In the genomic region with DNA sequence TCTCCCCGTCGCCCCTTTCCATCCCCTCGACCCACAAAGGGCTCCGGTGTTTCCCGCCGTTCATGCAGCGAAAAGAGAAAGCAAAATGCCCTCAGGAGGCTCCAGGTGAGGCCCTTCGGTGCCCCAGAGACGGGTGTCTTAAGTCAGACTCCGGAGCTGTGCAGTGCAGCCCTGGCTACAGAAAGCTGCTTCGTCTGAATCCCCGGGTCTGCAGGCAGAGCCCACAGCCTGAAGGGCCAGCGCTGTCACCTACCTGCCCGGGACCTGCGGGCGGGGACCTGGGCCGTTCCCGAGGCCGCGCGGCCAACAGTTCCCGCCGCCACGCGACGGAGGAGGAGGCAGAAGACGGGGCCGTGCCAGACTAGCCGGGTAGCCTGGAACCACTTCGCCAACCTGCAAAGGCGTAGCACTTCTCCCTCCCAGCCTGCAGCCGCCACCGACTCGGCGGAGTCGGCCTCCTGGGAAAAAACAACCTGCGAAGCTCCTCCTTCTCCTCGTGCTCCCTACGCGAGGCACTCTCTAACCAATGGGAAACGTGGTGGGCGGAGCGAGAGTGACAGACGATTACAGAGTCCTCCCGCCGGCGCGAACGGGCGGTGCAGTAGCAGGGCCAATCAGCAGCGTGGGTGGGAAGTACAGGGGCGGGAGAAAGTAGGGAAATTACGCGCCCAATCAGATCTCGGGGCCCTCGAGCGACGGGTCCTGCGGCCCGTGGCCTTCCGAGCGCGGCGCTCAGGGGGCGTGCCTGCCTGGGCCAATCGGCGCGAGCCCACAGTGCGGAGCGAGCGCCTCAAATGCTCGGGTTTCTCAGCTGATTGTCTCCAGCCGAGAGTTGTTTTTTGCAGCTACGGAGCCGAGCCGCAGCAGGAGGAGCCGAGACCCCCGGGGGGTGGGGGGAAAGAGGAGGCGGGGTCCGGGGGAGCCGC, we compare ENCODE assay signal across 8 cellular contexts. TPM values are rescaled to one million over a fixed set of nuclear protein-coding genes. Genes with fewer than 3 reads are reported as not detected.
DNase-seq lines count a peak whose midpoint lies in the region; ATAC-seq, FAIRE-seq and TF ChIP-seq lines count a peak whose summit lies in the region.

A gene with protein sequence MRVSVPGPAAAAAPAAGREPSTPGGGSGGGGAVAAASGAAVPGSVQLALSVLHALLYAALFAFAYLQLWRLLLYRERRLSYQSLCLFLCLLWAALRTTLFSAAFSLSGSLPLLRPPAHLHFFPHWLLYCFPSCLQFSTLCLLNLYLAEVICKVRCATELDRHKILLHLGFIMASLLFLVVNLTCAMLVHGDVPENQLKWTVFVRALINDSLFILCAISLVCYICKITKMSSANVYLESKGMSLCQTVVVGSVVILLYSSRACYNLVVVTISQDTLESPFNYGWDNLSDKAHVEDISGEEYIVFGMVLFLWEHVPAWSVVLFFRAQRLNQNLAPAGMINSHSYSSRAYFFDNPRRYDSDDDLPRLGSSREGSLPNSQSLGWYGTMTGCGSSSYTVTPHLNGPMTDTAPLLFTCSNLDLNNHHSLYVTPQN (plus strand): TSS at position 774 of the 926 bp plus-strand sequence. CDS start 312 bp downstream, outside the sequence.
A gene with protein sequence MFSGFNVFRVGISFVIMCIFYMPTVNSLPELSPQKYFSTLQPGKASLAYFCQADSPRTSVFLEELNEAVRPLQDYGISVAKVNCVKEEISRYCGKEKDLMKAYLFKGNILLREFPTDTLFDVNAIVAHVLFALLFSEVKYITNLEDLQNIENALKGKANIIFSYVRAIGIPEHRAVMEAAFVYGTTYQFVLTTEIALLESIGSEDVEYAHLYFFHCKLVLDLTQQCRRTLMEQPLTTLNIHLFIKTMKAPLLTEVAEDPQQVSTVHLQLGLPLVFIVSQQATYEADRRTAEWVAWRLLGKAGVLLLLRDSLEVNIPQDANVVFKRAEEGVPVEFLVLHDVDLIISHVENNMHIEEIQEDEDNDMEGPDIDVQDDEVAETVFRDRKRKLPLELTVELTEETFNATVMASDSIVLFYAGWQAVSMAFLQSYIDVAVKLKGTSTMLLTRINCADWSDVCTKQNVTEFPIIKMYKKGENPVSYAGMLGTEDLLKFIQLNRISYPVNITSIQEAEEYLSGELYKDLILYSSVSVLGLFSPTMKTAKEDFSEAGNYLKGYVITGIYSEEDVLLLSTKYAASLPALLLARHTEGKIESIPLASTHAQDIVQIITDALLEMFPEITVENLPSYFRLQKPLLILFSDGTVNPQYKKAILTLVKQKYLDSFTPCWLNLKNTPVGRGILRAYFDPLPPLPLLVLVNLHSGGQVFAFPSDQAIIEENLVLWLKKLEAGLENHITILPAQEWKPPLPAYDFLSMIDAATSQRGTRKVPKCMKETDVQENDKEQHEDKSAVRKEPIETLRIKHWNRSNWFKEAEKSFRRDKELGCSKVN (minus strand): TSS at position 443 of the 926 bp plus-strand sequence. CDS start 8,948 bp downstream, outside the sequence.

- H3K9me3 ChIP-seq in astrocyte (ENCODE audit: insufficient read depth, low read depth, low read length), result no peaks in the 10 kb centered on the region
- H3K9me3 ChIP-seq in right cardiac atrium (ENCODE audit: control insufficient read depth, low read length), result no peaks in the 10 kb centered on the region
- no peaks in the 10 kb centered on the region for H3K9me3 ChIP-seq in psoas muscle

- under 1% methylated on average over 81 of the region's 81 CpGs for WGBS in right cardiac atrium
- WGBS in psoas muscle, 3 donors, result 0% methylated on average over 70 to 81 of the region's 81 CpGs

- H3K79me2 ChIP-seq in astrocyte (ENCODE audit: insufficient read depth, low read length), result no peaks in the 10 kb centered on the region

- H3K27ac Mint-ChIP-seq in T-helper 2 cell treated with Interferon-gamma antibody and Interleukin-4, amounts not matched to agents 5 μg/mL and 100 μg/mL, for 36 hours, result peak within 1 kb of the TSS; percentile 95
- H3K27ac Mint-ChIP-seq in astrocyte (ENCODE audit: unreplicated experiment), result peak within 1 kb of the TSS; percentile 86

- H3K9ac ChIP-seq in astrocyte (ENCODE audit: low read length), result peak within 1 kb of the TSS; percentile 83

- ATAC-seq in GM18505 (IDR thresholded peaks at IDR 0.05; ENCODE audit: unreplicated experiment) (peak; percentile 93), HG02970 (IDR thresholded peaks at IDR 0.05; ENCODE audit: low FRiP score, unreplicated experiment) (peak; percentile 96), right cardiac atrium (peak; percentile 99), psoas muscle (peak; percentile 97 to 99 (median 98))

- H3K27me3 Mint-ChIP-seq in T-helper 2 cell treated with Interferon-gamma antibody and Interleukin-4, amounts not matched to agents 5 μg/mL and 100 μg/mL, for 36 hours (ENCODE audit: low read depth), result peaks cover 30% of the 10 kb centered on the region
- H3K27me3 Mint-ChIP-seq in astrocyte (ENCODE audit: low read depth, unreplicated experiment), result no peaks in the 10 kb centered on the region

- DNase-seq in NCI-H187 treated with DMSO at 0.1 percent for 48 hours (lab: John Stamatoyannopoulos, UW), result peak; percentile 99
- DNase-seq in T-helper 2 cell treated with Interferon-gamma antibody and Interleukin-4, amounts not matched to agents 5 μg/mL and 100 μg/mL, for 36 hours (ENCODE audit: low spot score), result peak; percentile 99
- DNase-seq in astrocyte (ENCODE audit: low read depth), result peak; percentile 97
- peak; percentile 100 for DNase-seq in right cardiac atrium
- DNase-seq in psoas muscle, result peak; percentile 100
- peak; percentile 100 for DNase-seq in urothelium cell line (ENCODE audit: low spot score)

- H3K27me3 ChIP-seq in astrocyte (ENCODE audit: insufficient read depth, low read length) (no peaks in the 10 kb centered on the region), right cardiac atrium (ENCODE audit: control insufficient read depth, insufficient read depth) (no peaks in the 10 kb centered on the region), psoas muscle (ENCODE audit: insufficient read depth in 3 of 3, low read length in 2 of 3) (no peaks in the 10 kb centered on the region)

- intact Hi-C loops in right cardiac atrium (cut with DNase I), result no loop called here
- intact Hi-C loops in psoas muscle (cut with DNase I), result loop anchor here (5.0 to 10.0 kb wide), 2 partner anchors 240 to 412 kb away; a partner anchor contains a TSS

- H3K4me3 ChIP-seq in astrocyte (ENCODE audit: insufficient read depth, low read depth, low read length) (peak within 1 kb of the TSS; percentile 83), right cardiac atrium (ENCODE audit: low read length) (peak within 1 kb of the TSS; percentile 82), psoas muscle (peak within 1 kb of the TSS; percentile 82)

- H3K36me3 Mint-ChIP-seq in T-helper 2 cell treated with Interferon-gamma antibody and Interleukin-4, amounts not matched to agents 5 μg/mL and 100 μg/mL, for 36 hours (ENCODE audit: low read depth), result peaks cover 4% of the 10 kb centered on the region
- no peaks in the 10 kb centered on the region for H3K36me3 Mint-ChIP-seq in astrocyte (ENCODE audit: low read depth, unreplicated experiment)

- H3K36me3 ChIP-seq in astrocyte (ENCODE audit: insufficient read depth, low read length) (no peaks in the 10 kb centered on the region), psoas muscle (ENCODE audit: insufficient read depth in 1 of 2, low read depth in 1 of 2) (no peaks in the 10 kb centered on the region)

- TF ChIP-seq CTCF in astrocyte (IDR thresholded peaks at IDR 0.05; ENCODE audit: insufficient read depth, low read depth, low read length) (no peak), psoas muscle (IDR thresholded peaks at IDR 0.05) (no peak)

- H3K27ac ChIP-seq in astrocyte (ENCODE audit: low read depth, low read length) (peak within 1 kb of the TSS; percentile 58), right cardiac atrium (ENCODE audit: low read length) (peak within 1 kb of the TSS; percentile 80), psoas muscle (peak within 1 kb of the TSS; percentile 86)

- TF ChIP-seq POLR2A in GM18505 (IDR thresholded peaks at IDR 0.05; ENCODE audit: borderline replicate concordance, extremely low read depth, insufficient read depth, insufficient read length), result peak; percentile 88

- peaks cover 30% of the 10 kb centered on the region for H3K4me1 Mint-ChIP-seq in T-helper 2 cell treated with Interferon-gamma antibody and Interleukin-4, amounts not matched to agents 5 μg/mL and 100 μg/mL, for 36 hours (ENCODE audit: low read depth)
- no peaks in the 10 kb centered on the region for H3K4me1 Mint-ChIP-seq in astrocyte (ENCODE audit: low read depth, unreplicated experiment)

- H2AFZ ChIP-seq in astrocyte (ENCODE audit: low read depth, low read length), result peak within 1 kb of the TSS; percentile 97

- H3K9me3 Mint-ChIP-seq in T-helper 2 cell treated with Interferon-gamma antibody and Interleukin-4, amounts not matched to agents 5 μg/mL and 100 μg/mL, for 36 hours, result no peaks in the 10 kb centered on the region
- no peaks in the 10 kb centered on the region for H3K9me3 Mint-ChIP-seq in astrocyte (ENCODE audit: unreplicated experiment)

- H3K4me1 ChIP-seq in astrocyte (ENCODE audit: insufficient read depth, low read length), result peaks cover 17% of the 10 kb centered on the region
- no peaks in the 10 kb centered on the region for H3K4me1 ChIP-seq in right cardiac atrium (ENCODE audit: control insufficient read depth, insufficient read depth, low read length)
- peaks cover 23% of the 10 kb centered on the region for H3K4me1 ChIP-seq in psoas muscle

- H4K20me1 ChIP-seq in astrocyte (ENCODE audit: insufficient read depth, low read length), result no peaks in the 10 kb centered on the region

- FAIRE-seq in astrocyte (lab: Jason Lieb, UNC), result peak; percentile 55
- FAIRE-seq in urothelium cell line (lab: Jason Lieb, UNC), result peak; percentile 99

- H3K4me2 ChIP-seq in astrocyte (ENCODE audit: low read length), result peak within 1 kb of the TSS; percentile 98

- peak within 1 kb of the TSS; percentile 95 for H3K4me3 Mint-ChIP-seq in T-helper 2 cell treated with Interferon-gamma antibody and Interleukin-4, amounts not matched to agents 5 μg/mL and 100 μg/mL, for 36 hours
- peak within 1 kb of the TSS; percentile 92 for H3K4me3 Mint-ChIP-seq in astrocyte (ENCODE audit: unreplicated experiment)

RNA-seq across cellular contexts. Expression of the first gene that starts in this region (rescaled TPM):
- total RNA-seq in astrocyte (0.70 and 1.1 TPM in 2 replicates), right cardiac atrium (1 to 10 TPM in 2 of 4 donors, under 1 TPM in 2; 0.56 to 1.4 (median 0.89) TPM), psoas muscle (1 to 10 TPM in 1 of 4 donors, under 1 TPM in 3; 0.13 to 1.6 (median 0.29) TPM)
- polyA plus RNA-seq in right cardiac atrium (0.68 TPM), psoas muscle (under 1 TPM; 0.31 to 0.58 (median 0.40) TPM)

RNA-seq across cellular contexts. Expression of the second gene that starts in this region (rescaled TPM):
- total RNA-seq in astrocyte (1.7 and 1.9 TPM in 2 replicates), right cardiac atrium (1 to 10 TPM; 4.1 to 7.6 (median 6.8) TPM), psoas muscle (1 to 10 TPM; 1.8 to 4.2 (median 2.4) TPM)
- polyA plus RNA-seq in right cardiac atrium (2.6 TPM), psoas muscle (1 to 10 TPM in 2 of 3 donors, under 1 TPM in 1; 0.42 to 1.7 (median 1.6) TPM)

Comparison
In these comparisons a context has a peak if more than half of its experiments do, and no peak if none do; other contexts are left out.
1. Peak in every context shown above with its lines: DNase-seq, ATAC-seq, H3K4me3 ChIP-seq and H3K27ac ChIP-seq.
2. intact Hi-C loops: an anchor here in psoas muscle (5.0 to 10.0 kb wide); none called in right cardiac atrium.